Comparison of ENCODE assay signal across 1 cellular context in the genomic region with DNA sequence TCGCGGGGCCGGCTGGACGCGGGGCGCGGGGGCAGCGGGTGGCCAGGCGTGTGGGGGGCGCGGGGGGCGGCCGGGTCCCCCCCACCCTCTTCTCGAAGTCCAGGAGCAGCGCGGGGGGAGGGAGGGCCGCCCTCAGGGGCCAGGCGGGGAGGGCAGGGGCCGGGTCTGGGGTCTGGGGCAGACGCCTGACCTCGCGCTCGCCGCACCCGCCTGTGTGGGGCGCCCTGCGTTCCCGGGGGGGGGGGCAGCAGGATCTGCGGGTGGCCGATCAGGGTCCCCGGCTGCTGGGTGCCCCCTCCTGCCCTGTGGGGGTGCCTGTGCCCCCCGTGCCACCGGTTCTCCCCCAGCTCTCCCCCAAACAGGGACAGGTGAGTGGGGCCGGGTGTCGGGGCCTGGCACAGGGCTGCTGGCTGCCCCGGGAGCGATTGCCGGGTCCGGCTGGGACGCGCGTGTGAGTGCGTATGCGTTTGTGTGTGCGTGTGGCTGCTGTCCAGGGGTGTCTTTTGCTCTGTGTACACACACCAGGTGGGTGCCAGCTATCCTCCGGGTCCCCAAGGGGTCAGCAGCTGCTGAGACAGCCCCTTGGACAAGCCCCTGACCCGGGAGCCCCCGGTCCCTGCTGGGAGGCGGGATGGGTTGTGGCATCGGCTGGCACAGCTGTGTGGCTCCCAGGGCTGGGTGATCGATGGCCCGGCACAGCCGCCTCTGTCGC.
TF ChIP-seq lines count a peak whose summit lies in the region.

No MANE protein-coding gene starts in this region.

TF ChIP-seq in HepG2, 621 proteins besides CTCF, POLR2A, EP300 and RAD21 (continues in another document):
- TF ChIP-seq MTA1 (CRISPR knock-in tag; IDR thresholded peaks at IDR 0.05; ENCODE audit: borderline replicate concordance) (0 out of 2 replicates have a peak, but pooled peaks have one; percentile 41), ZBTB20 (CRISPR knock-in tag; IDR thresholded peaks at IDR 0.05; ENCODE audit: borderline replicate concordance, low read depth) (no peak), ZNF296 (CRISPR knock-in tag; conservative IDR thresholded peaks at IDR 0.05) (0 out of 2 replicates have a peak, but pooled peaks have one; percentile 63), ZFP82 (CRISPR knock-in tag; IDR thresholded peaks at IDR 0.05; ENCODE audit: borderline replicate concordance) (no peak), JUNB (CRISPR knock-in tag; IDR thresholded peaks at IDR 0.05; ENCODE audit: borderline replicate concordance) (no peak), ZNF441 (CRISPR knock-in tag; IDR thresholded peaks at IDR 0.05; ENCODE audit: borderline replicate concordance) (no peak), ZNF747 (CRISPR knock-in tag; IDR thresholded peaks at IDR 0.05; ENCODE audit: borderline replicate concordance) (no peak), ZSCAN20 (CRISPR knock-in tag; IDR thresholded peaks at IDR 0.05; ENCODE audit: borderline replicate concordance) (no peak), ZNF350 (CRISPR knock-in tag; IDR thresholded peaks at IDR 0.05; ENCODE audit: borderline replicate concordance, low read depth) (no peak), SOX13 (IDR thresholded peaks at IDR 0.05) (no peak), SOX13 (CRISPR knock-in tag; conservative IDR thresholded peaks at IDR 0.05 in 1 of 2, IDR thresholded peaks at IDR 0.05 in 1 of 2) (no peak), ZNF251 (CRISPR knock-in tag; IDR thresholded peaks at IDR 0.05) (no peak), STAG1 (CRISPR knock-in tag; IDR thresholded peaks at IDR 0.05) (no peak), ZNF225 (CRISPR knock-in tag; IDR thresholded peaks at IDR 0.05) (no peak), HNRNPL (IDR thresholded peaks at IDR 0.05; ENCODE audit: low read depth, low read length) (0 out of 2 replicates have a peak, but pooled peaks have one; percentile 35), DPF2 (CRISPR knock-in tag; IDR thresholded peaks at IDR 0.05; ENCODE audit: borderline replicate concordance, low read depth) (no peak), SP2 (CRISPR knock-in tag; IDR thresholded peaks at IDR 0.05) (no peak), MTF2 (CRISPR knock-in tag; IDR thresholded peaks at IDR 0.05; ENCODE audit: borderline replicate concordance) (peak; percentile 50; the same call in 1 of the 2 replicates), CHCHD3 (CRISPR knock-in tag; IDR thresholded peaks at IDR 0.05) (no peak), SAFB2 (CRISPR knock-in tag; IDR thresholded peaks at IDR 0.05; ENCODE audit: borderline replicate concordance, low read depth) (no peak), ZNF33A (CRISPR knock-in tag; IDR thresholded peaks at IDR 0.05; ENCODE audit: borderline replicate concordance) (no peak), HNF4A (CRISPR knock-in tag; IDR thresholded peaks at IDR 0.05) (no peak), YEATS4 (CRISPR knock-in tag; IDR thresholded peaks at IDR 0.05; ENCODE audit: borderline replicate concordance) (no peak), DNMT3B (CRISPR knock-in tag; conservative IDR thresholded peaks at IDR 0.05) (no peak), MTA3 (CRISPR knock-in tag; IDR thresholded peaks at IDR 0.05) (no peak)
- TF ChIP-seq, protein P1, sequence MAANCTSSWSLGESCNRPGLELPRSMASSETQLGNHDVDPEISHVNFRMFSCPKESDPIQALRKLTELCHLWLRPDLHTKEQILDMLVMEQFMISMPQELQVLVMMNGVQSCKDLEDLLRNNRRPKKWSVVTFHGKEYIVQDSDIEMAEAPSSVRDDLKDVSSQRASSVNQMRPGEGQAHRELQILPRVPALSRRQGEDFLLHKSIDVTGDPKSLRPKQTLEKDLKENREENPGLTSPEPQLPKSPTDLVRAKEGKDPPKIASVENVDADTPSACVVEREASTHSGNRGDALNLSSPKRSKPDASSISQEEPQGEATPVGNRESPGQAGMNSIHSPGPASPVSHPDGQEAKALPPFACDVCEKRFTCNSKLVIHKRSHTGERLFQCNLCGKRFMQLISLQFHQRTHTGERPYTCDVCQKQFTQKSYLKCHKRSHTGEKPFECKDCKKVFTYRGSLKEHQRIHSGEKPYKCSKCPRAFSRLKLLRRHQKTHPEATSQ (CRISPR knock-in tag; IDR thresholded peaks at IDR 0.05; ENCODE audit: borderline replicate concordance), result no peak
- TF ChIP-seq, protein P2, sequence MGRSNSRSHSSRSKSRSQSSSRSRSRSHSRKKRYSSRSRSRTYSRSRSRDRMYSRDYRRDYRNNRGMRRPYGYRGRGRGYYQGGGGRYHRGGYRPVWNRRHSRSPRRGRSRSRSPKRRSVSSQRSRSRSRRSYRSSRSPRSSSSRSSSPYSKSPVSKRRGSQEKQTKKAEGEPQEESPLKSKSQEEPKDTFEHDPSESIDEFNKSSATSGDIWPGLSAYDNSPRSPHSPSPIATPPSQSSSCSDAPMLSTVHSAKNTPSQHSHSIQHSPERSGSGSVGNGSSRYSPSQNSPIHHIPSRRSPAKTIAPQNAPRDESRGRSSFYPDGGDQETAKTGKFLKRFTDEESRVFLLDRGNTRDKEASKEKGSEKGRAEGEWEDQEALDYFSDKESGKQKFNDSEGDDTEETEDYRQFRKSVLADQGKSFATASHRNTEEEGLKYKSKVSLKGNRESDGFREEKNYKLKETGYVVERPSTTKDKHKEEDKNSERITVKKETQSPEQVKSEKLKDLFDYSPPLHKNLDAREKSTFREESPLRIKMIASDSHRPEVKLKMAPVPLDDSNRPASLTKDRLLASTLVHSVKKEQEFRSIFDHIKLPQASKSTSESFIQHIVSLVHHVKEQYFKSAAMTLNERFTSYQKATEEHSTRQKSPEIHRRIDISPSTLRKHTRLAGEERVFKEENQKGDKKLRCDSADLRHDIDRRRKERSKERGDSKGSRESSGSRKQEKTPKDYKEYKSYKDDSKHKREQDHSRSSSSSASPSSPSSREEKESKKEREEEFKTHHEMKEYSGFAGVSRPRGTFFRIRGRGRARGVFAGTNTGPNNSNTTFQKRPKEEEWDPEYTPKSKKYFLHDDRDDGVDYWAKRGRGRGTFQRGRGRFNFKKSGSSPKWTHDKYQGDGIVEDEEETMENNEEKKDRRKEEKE (IDR thresholded peaks at IDR 0.05), result no peak
- TF ChIP-seq, protein P3, sequence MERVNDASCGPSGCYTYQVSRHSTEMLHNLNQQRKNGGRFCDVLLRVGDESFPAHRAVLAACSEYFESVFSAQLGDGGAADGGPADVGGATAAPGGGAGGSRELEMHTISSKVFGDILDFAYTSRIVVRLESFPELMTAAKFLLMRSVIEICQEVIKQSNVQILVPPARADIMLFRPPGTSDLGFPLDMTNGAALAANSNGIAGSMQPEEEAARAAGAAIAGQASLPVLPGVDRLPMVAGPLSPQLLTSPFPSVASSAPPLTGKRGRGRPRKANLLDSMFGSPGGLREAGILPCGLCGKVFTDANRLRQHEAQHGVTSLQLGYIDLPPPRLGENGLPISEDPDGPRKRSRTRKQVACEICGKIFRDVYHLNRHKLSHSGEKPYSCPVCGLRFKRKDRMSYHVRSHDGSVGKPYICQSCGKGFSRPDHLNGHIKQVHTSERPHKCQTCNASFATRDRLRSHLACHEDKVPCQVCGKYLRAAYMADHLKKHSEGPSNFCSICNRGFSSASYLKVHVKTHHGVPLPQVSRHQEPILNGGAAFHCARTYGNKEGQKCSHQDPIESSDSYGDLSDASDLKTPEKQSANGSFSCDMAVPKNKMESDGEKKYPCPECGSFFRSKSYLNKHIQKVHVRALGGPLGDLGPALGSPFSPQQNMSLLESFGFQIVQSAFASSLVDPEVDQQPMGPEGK (CRISPR knock-in tag; IDR thresholded peaks at IDR 0.05), result peak; percentile 26; the same call in 1 of the 2 replicates
- TF ChIP-seq, protein P4, sequence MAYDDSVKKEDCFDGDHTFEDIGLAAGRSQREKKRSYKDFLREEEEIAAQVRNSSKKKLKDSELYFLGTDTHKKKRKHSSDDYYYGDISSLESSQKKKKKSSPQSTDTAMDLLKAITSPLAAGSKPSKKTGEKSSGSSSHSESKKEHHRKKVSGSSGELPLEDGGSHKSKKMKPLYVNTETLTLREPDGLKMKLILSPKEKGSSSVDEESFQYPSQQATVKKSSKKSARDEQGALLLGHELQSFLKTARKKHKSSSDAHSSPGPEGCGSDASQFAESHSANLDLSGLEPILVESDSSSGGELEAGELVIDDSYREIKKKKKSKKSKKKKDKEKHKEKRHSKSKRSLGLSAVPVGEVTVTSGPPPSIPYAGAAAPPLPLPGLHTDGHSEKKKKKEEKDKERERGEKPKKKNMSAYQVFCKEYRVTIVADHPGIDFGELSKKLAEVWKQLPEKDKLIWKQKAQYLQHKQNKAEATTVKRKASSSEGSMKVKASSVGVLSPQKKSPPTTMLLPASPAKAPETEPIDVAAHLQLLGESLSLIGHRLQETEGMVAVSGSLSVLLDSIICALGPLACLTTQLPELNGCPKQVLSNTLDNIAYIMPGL (CRISPR knock-in tag; IDR thresholded peaks at IDR 0.05; ENCODE audit: borderline replicate concordance in 1 of 2, low read depth in 1 of 2), result no peak
- TF ChIP-seq, protein P5, sequence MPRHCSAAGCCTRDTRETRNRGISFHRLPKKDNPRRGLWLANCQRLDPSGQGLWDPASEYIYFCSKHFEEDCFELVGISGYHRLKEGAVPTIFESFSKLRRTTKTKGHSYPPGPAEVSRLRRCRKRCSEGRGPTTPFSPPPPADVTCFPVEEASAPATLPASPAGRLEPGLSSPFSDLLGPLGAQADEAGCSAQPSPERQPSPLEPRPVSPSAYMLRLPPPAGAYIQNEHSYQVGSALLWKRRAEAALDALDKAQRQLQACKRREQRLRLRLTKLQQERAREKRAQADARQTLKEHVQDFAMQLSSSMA (CRISPR knock-in tag; IDR thresholded peaks at IDR 0.05), result no peak
- TF ChIP-seq, protein P6, sequence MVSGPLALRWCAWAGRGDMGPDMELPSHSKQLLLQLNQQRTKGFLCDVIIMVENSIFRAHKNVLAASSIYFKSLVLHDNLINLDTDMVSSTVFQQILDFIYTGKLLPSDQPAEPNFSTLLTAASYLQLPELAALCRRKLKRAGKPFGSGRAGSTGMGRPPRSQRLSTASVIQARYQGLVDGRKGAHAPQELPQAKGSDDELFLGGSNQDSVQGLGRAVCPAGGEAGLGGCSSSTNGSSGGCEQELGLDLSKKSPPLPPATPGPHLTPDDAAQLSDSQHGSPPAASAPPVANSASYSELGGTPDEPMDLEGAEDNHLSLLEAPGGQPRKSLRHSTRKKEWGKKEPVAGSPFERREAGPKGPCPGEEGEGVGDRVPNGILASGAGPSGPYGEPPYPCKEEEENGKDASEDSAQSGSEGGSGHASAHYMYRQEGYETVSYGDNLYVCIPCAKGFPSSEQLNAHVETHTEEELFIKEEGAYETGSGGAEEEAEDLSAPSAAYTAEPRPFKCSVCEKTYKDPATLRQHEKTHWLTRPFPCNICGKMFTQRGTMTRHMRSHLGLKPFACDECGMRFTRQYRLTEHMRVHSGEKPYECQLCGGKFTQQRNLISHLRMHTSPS (CRISPR knock-in tag; IDR thresholded peaks at IDR 0.05; ENCODE audit: low read depth), result peak; percentile 55; the same call in 1 of the 2 replicates
- TF ChIP-seq, protein P7, sequence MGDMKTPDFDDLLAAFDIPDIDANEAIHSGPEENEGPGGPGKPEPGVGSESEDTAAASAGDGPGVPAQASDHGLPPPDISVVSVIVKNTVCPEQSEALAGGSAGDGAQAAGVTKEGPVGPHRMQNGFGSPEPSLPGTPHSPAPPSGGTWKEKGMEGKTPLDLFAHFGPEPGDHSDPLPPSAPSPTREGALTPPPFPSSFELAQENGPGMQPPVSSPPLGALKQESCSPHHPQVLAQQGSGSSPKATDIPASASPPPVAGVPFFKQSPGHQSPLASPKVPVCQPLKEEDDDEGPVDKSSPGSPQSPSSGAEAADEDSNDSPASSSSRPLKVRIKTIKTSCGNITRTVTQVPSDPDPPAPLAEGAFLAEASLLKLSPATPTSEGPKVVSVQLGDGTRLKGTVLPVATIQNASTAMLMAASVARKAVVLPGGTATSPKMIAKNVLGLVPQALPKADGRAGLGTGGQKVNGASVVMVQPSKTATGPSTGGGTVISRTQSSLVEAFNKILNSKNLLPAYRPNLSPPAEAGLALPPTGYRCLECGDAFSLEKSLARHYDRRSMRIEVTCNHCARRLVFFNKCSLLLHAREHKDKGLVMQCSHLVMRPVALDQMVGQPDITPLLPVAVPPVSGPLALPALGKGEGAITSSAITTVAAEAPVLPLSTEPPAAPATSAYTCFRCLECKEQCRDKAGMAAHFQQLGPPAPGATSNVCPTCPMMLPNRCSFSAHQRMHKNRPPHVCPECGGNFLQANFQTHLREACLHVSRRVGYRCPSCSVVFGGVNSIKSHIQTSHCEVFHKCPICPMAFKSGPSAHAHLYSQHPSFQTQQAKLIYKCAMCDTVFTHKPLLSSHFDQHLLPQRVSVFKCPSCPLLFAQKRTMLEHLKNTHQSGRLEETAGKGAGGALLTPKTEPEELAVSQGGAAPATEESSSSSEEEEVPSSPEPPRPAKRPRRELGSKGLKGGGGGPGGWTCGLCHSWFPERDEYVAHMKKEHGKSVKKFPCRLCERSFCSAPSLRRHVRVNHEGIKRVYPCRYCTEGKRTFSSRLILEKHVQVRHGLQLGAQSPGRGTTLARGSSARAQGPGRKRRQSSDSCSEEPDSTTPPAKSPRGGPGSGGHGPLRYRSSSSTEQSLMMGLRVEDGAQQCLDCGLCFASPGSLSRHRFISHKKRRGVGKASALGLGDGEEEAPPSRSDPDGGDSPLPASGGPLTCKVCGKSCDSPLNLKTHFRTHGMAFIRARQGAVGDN (CRISPR knock-in tag; IDR thresholded peaks at IDR 0.05), result no peak
- TF ChIP-seq, protein P8, sequence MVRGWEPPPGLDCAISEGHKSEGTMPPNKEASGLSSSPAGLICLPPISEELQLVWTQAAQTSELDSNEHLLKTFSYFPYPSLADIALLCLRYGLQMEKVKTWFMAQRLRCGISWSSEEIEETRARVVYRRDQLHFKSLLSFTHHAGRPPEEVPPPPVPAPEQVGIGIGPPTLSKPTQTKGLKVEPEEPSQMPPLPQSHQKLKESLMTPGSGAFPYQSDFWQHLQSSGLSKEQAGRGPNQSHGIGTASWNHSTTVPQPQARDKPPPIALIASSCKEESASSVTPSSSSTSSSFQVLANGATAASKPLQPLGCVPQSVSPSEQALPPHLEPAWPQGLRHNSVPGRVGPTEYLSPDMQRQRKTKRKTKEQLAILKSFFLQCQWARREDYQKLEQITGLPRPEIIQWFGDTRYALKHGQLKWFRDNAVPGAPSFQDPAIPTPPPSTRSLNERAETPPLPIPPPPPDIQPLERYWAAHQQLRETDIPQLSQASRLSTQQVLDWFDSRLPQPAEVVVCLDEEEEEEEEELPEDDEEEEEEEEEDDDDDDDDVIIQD (CRISPR knock-in tag; IDR thresholded peaks at IDR 0.05; ENCODE audit: low read depth), result no peak
- TF ChIP-seq, protein P9, sequence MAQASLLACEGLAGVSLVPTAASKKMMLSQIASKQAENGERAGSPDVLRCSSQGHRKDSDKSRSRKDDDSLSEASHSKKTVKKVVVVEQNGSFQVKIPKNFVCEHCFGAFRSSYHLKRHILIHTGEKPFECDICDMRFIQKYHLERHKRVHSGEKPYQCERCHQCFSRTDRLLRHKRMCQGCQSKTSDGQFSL (CRISPR knock-in tag; IDR thresholded peaks at IDR 0.05), result peak; percentile 50; the same call in 1 of the 2 replicates
